Comparison of ENCODE assay signal across 9 cellular contexts in the genomic region with DNA sequence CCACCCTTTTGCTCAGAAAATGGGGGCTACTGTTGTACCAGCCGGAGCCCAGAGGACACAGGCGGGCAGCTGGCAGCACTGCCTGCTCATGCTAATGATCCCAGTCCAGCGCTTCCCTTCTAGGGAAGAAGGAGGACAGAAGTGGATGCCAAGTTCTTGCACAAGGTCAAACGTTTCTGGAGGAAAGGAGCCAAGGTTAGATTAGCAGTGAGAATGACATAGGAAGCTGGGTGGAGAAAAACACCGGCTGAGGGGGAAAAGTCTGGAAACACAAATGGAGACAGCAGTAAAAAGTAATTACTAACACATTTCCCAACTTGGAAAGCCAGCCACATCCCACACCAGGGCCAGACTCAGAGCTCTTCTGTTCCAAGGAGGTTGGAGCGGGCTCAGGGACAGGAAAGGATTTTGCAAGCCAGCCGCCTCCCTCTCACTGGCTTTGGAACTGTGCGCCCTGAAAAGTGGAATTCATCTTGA.
DNase-seq lines count a peak whose midpoint lies in the region; ATAC-seq, FAIRE-seq and TF ChIP-seq lines count a peak whose summit lies in the region.
"Had no signal": no experiment of that assay in that cellular context is flagged by ENCODE, and none has a peak within 500 bp of the region (broad histone marks: within the 10 kb centered on the region; RNA-seq: fewer than 3 reads in every experiment).

No MANE protein-coding gene starts in this region.

- H3K27ac ChIP-seq in smooth muscle cell (ENCODE audit: low read depth), result peak overlapping the region; percentile 46

- no peak overlapping the region for H3K9ac ChIP-seq in smooth muscle cell (ENCODE audit: low read depth)

- peak overlapping the region; percentile 75 for H2AFZ ChIP-seq in smooth muscle cell (ENCODE audit: low read depth)

- H3K4me2 ChIP-seq in smooth muscle cell, result peak overlapping the region; percentile 73

- intact Hi-C loops in lower leg skin (cut with DNase I; ENCODE audit: low total_unique reads), result no loop called here

- no peaks in the 10 kb centered on the region for H3K9me3 ChIP-seq in smooth muscle cell (replicated peaks; ENCODE audit: low read depth)

- 9 to 18% methylated on average over 8 of the region's 8 CpGs for WGBS in lower leg skin, 2 donors
- 52% methylated on average over 8 of the region's 8 CpGs for WGBS in smooth muscle cell (ENCODE audit: low lambda C conversion rate)

- H3K79me2 ChIP-seq in smooth muscle cell (ENCODE audit: low read depth), result no peaks in the 10 kb centered on the region

- no peaks in the 10 kb centered on the region for H4K20me1 ChIP-seq in smooth muscle cell (ENCODE audit: low read depth)

- no peaks in the 10 kb centered on the region for H3F3A ChIP-seq in smooth muscle cell (ENCODE audit: low read depth)

- TF ChIP-seq CTCF in lower leg skin (IDR thresholded peaks at IDR 0.05) (no peak), smooth muscle cell (IDR thresholded peaks at IDR 0.05; ENCODE audit: borderline replicate concordance, insufficient read depth, poor library complexity, severe bottlenecking) (no peak)

- H3K4me3 ChIP-seq in lower leg skin (ENCODE audit: low read depth, poor library complexity, severe bottlenecking), result no peak overlapping the region
- H3K4me3 ChIP-seq in smooth muscle cell, result peak overlapping the region; percentile 34

- no peak for FAIRE-seq in GM12892 (lab: Jason Lieb, UNC)

- TF ChIP-seq POLR2A in lower leg skin (IDR thresholded peaks at IDR 0.05) (no peak), GM12892 (IDR thresholded peaks at IDR 0.05; ENCODE audit: low read depth, low read length) (no peak)

- DNase-seq in GOT3 (lab: John Stamatoyannopoulos, UW) (peak; percentile 68), dermis blood vessel endothelial cell (peak; percentile 48), lower leg skin (ENCODE audit: low spot score in 2 of 2) (peak; percentile 80 to 95), smooth muscle cell (lab: John Stamatoyannopoulos, UW; ENCODE audit: unreplicated experiment) (peak; percentile 1), NCI-H146 treated with DMSO at 0.1 percent for 48 hours (lab: John Stamatoyannopoulos, UW; ENCODE audit: unreplicated experiment) (no peak), GM12892 (ENCODE audit: insufficient read length) (no peak)
- DNase-seq: retina had no signal

- H3K27me3 ChIP-seq in smooth muscle cell (ENCODE audit: low read depth), result no peaks in the 10 kb centered on the region

- H3K36me3 ChIP-seq in smooth muscle cell (ENCODE audit: low read depth), result no peaks in the 10 kb centered on the region

- no peaks in the 10 kb centered on the region for H3K4me1 ChIP-seq in smooth muscle cell (ENCODE audit: low read depth)

- ATAC-seq in GM18519 (IDR thresholded peaks at IDR 0.05; ENCODE audit: low FRiP score, unreplicated experiment) (no peak), GM21526 (IDR thresholded peaks at IDR 0.05; ENCODE audit: low FRiP score, unreplicated experiment) (no peak)

Comparison
In these comparisons a context has a peak if more than half of its experiments do, and no peak if none do; other contexts are left out.
1. DNase-seq: peak in GOT3 (single experiment), dermis blood vessel endothelial cell (single experiment), lower leg skin (2 of 2) and smooth muscle cell (single experiment); none in NCI-H146 treated with DMSO at 0.1 percent for 48 hours (single experiment) and GM12892 (single experiment).